ENCODE assay signal across 29 cellular contexts in genomic region chr2:110220193-110220564, GRCh38. TPM values are rescaled to one million over a fixed set of nuclear protein-coding genes. Genes with fewer than 3 reads are reported as not detected.
"Had no signal": no experiment of that assay in that cellular context is flagged by ENCODE, and none has a peak within 500 bp of the region (broad histone marks: within the 10 kb centered on the region; RNA-seq: fewer than 3 reads in every experiment).

No MANE protein-coding gene starts in this region.

- H3K27me3 Mint-ChIP-seq: progenitor cell of endocrine pancreas had no signal

- H3K36me3 ChIP-seq: left lung, lower lobe of right lung, ovary, right atrium auricular region, thyroid gland, transverse colon, upper lobe of left lung, vagina had no signal

- H3K9me3 Mint-ChIP-seq: immature natural killer cell; natural killer cell treated with Interleukin-12 subunit alpha and Interleukin-12 subunit beta and Interleukin-15 and Interleukin-18, amount 100 ng/mL, for 72 hours; stimulated activated memory B cell treated with anti-CD40 and anti-IgM and Interleukin-4, amounts not matched to agents 10 μg/mL and 1 μg/mL and 100 μg/mL, for 72 hours; stimulated activated naive CD8-positive, alpha-beta T cell treated with anti-CD3 and anti-CD28 coated beads, Interleukin-15, amount 100 ng/mL, for 72 hours had no signal

- H3K4me3 Mint-ChIP-seq: immature natural killer cell; mesothelial cell of epicardium; naive B cell; natural killer cell treated with Interleukin-12 subunit alpha and Interleukin-12 subunit beta and Interleukin-15 and Interleukin-18, amount 100 ng/mL, for 72 hours; stimulated activated memory B cell treated with anti-CD40 and anti-IgM and Interleukin-4, amounts not matched to agents 10 μg/mL and 1 μg/mL and 100 μg/mL, for 72 hours; stimulated activated naive CD8-positive, alpha-beta T cell treated with anti-CD3 and anti-CD28 coated beads, Interleukin-15, amount 100 ng/mL, for 72 hours had no signal

- H3K4me3 ChIP-seq: left lung, lower lobe of right lung, ovary, right atrium auricular region, testis, thyroid gland, transverse colon, upper lobe of left lung, vagina had no signal

- H3K27me3 ChIP-seq: ovary, right atrium auricular region, testis, thyroid gland, upper lobe of left lung, vagina had no signal

- H3K4me1 ChIP-seq: left lung, lower lobe of right lung, right atrium auricular region, testis, thyroid gland, transverse colon, upper lobe of left lung, vagina had no signal

- H3K9me3 ChIP-seq: left lung, lower lobe of right lung, ovary, right atrium auricular region, testis, thyroid gland, transverse colon, upper lobe of left lung, vagina had no signal

- FAIRE-seq: islet of Langerhans, kidney, small intestine had no signal

- DNase-seq: hypothalamus; immature natural killer cell; kidney; left colon; left lung; lower lobe of right lung; mesendoderm; naive B cell; ovary; stimulated activated CD4-positive, alpha-beta T cell treated with anti-CD3 and anti-CD28 coated beads, Interleukin-1b, Interleukin-23, amount 100 ng/mL, for 48 hours; stimulated activated CD4-positive, alpha-beta T cell treated with anti-CD3 and anti-CD28 coated beads, Interleukin-2, amount 100 ng/mL, for 48 hours; stimulated activated CD4-positive, alpha-beta T cell treated with anti-CD3 and anti-CD28 coated beads, Interleukin-4, amount 100 ng/mL, for 4 hours; stimulated activated CD8-positive, alpha-beta memory T cell treated with anti-CD3 and anti-CD28 coated beads, Interleukin-4, amount 100 ng/mL, for 48 hours; stimulated activated naive CD4-positive, alpha-beta T cell treated with Interleukin-2 at 50 U/mL for 16 hours; stimulated activated naive CD8-positive, alpha-beta T cell treated with anti-CD3 and anti-CD28 coated beads, Interleukin-15, amount 100 ng/mL, for 72 hours; substantia nigra; testis; thyroid gland; transverse colon; upper lobe of left lung had no signal

- H3K27ac Mint-ChIP-seq: immature natural killer cell; mesothelial cell of epicardium; naive B cell; natural killer cell treated with Interleukin-12 subunit alpha and Interleukin-12 subunit beta and Interleukin-15 and Interleukin-18, amount 100 ng/mL, for 72 hours; progenitor cell of endocrine pancreas; stimulated activated memory B cell treated with anti-CD40 and anti-IgM and Interleukin-4, amounts not matched to agents 10 μg/mL and 1 μg/mL and 100 μg/mL, for 72 hours; stimulated activated naive CD8-positive, alpha-beta T cell treated with anti-CD3 and anti-CD28 coated beads, Interleukin-15, amount 100 ng/mL, for 72 hours had no signal

- H3K36me3 Mint-ChIP-seq: immature natural killer cell; mesothelial cell of epicardium; naive B cell; natural killer cell treated with Interleukin-12 subunit alpha and Interleukin-12 subunit beta and Interleukin-15 and Interleukin-18, amount 100 ng/mL, for 72 hours; stimulated activated memory B cell treated with anti-CD40 and anti-IgM and Interleukin-4, amounts not matched to agents 10 μg/mL and 1 μg/mL and 100 μg/mL, for 72 hours had no signal

- ATAC-seq: left colon; lower lobe of right lung; natural killer cell treated with Interleukin-12 subunit alpha and Interleukin-12 subunit beta and Interleukin-15 and Interleukin-18, amount 100 ng/mL, for 72 hours; sciatic nerve; stimulated activated memory B cell treated with anti-CD40 and anti-IgM and Interleukin-4, amounts not matched to agents 10 μg/mL and 1 μg/mL and 100 μg/mL, for 72 hours; stimulated activated naive CD8-positive, alpha-beta T cell treated with anti-CD3 and anti-CD28 coated beads, Interleukin-15, amount 100 ng/mL, for 72 hours had no signal

- H3K4me1 Mint-ChIP-seq: immature natural killer cell; mesothelial cell of epicardium; naive B cell; stimulated activated memory B cell treated with anti-CD40 and anti-IgM and Interleukin-4, amounts not matched to agents 10 μg/mL and 1 μg/mL and 100 μg/mL, for 72 hours; stimulated activated naive CD8-positive, alpha-beta T cell treated with anti-CD3 and anti-CD28 coated beads, Interleukin-15, amount 100 ng/mL, for 72 hours had no signal

- H3K27ac ChIP-seq: left lung, lower lobe of right lung, ovary, right atrium auricular region, testis, thyroid gland, transverse colon, upper lobe of left lung, vagina had no signal

RNA-seq across cellular contexts. Expression of gene NPHP1, which starts 15.4 kb away (rescaled TPM):
- polyA plus RNA-seq: immature natural killer cell had no signal
